In the genomic region with DNA sequence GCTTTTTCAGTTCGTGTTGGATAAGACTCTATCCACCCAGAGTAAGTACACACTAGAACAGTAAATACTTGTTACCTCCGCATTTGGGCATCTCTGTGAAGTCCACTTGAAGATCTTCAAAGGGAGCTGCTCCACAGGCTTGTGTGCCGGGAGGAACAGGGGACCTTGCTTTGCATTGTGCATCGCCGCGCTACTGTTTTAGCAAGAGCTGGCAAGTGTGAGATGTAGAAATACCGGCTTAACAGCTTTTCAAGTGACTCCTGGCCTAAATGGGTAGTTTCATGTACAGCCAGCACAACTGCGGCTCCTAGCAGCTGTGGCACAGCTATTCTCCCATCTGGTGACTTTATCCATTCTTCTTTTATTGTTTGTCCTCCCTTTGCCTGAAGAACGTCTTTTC, we compare ENCODE assay signal across 32 cellular contexts. TPM values are rescaled to one million over a fixed set of nuclear protein-coding genes. Genes with fewer than 3 reads are reported as not detected.
"Had no signal": no experiment of that assay in that cellular context is flagged by ENCODE, and none has a peak within 500 bp of the region (broad histone marks: within the 10 kb centered on the region; RNA-seq: fewer than 3 reads in every experiment).

No MANE protein-coding gene starts in this region.

- H3K4me3 ChIP-seq: breast epithelium, gastroesophageal sphincter, lung, neural progenitor cell, psoas muscle, sigmoid colon, thoracic aorta, upper lobe of left lung had no signal

- H3K4me1 ChIP-seq: breast epithelium, gastroesophageal sphincter, neural progenitor cell, parathyroid adenoma, psoas muscle, sigmoid colon, upper lobe of left lung had no signal

- H3K36me3 ChIP-seq: breast epithelium, gastroesophageal sphincter, neural progenitor cell, sigmoid colon, thoracic aorta, upper lobe of left lung had no signal

- ATAC-seq: activated CD4-positive, alpha-beta T cell treated with anti-CD3 and anti-CD28 coated beads for 36 hours; activated CD8-positive, alpha-beta memory T cell treated with anti-CD3 and anti-CD28 coated beads, Interleukin-2, amount 10 ng/mL, durations not matched to agents 7 days and 5 days; activated CD8-positive, alpha-beta T cell treated with anti-CD3 and anti-CD28 coated beads, Interleukin-2, amount 10 ng/mL, durations not matched to agents 7 days and 5 days; activated naive CD4-positive, alpha-beta T cell treated with anti-CD3 and anti-CD28 coated beads, Interleukin-2, amount 50 U/mL, for 72 hours; gastroesophageal sphincter; natural killer cell; psoas muscle; stimulated activated effector memory CD8-positive, alpha-beta T cell treated with anti-CD3 and anti-CD28 coated beads, Interleukin-12 subunit alpha, Interleukin-12 subunit beta, amount 100 ng/mL, for 72 hours had no signal

- DNase-seq: activated CD4-positive, alpha-beta T cell treated with anti-CD3 and anti-CD28 coated beads for 36 hours; activated CD4-positive, CD25-positive, alpha-beta regulatory T cell; activated CD8-positive, alpha-beta memory T cell treated with anti-CD3 and anti-CD28 coated beads, Interleukin-2, amount 10 ng/mL, durations not matched to agents 7 days and 5 days; activated CD8-positive, alpha-beta T cell treated with anti-CD3 and anti-CD28 coated beads, Interleukin-2, amount 10 ng/mL, durations not matched to agents 7 days and 5 days; activated naive CD4-positive, alpha-beta T cell; activated T-cell treated with anti-CD3 and anti-CD28 coated beads, Interleukin-2, amount 50 U/mL, for 48 hours; effector CD4-positive, alpha-beta T cell; erythroblast; head of caudate nucleus; hippocampal formation; immature natural killer cell; mesendoderm; natural killer cell; occipital lobe; psoas muscle; sigmoid colon; small intestine; stimulated activated CD4-positive, alpha-beta T cell treated with anti-CD3 and anti-CD28 coated beads, Interleukin-4, amount 100 ng/mL, for 24 hours had no signal

- H3K27me3 ChIP-seq: gastroesophageal sphincter, neural progenitor cell, sigmoid colon, upper lobe of left lung had no signal

- H3K27ac ChIP-seq: breast epithelium, gastroesophageal sphincter, neural progenitor cell, parathyroid adenoma, psoas muscle, sigmoid colon, thoracic aorta, upper lobe of left lung had no signal

- H3K9me3 ChIP-seq: thoracic aorta had no signal

RNA-seq across cellular contexts. Expression of gene GRM6, which starts 56.7 kb away (rescaled TPM):
- total RNA-seq: activated CD4-positive, alpha-beta T cell treated with anti-CD3 and anti-CD28 coated beads for 36 hours; activated CD8-positive, alpha-beta memory T cell treated with anti-CD3 and anti-CD28 coated beads, Interleukin-2, amount 10 ng/mL, durations not matched to agents 7 days and 5 days; activated CD8-positive, alpha-beta T cell treated with anti-CD3 and anti-CD28 coated beads, Interleukin-2, amount 10 ng/mL, durations not matched to agents 7 days and 5 days; activated naive CD4-positive, alpha-beta T cell treated with anti-CD3 and anti-CD28 coated beads, Interleukin-2, amount 50 U/mL, for 72 hours; breast epithelium; fibroblast of lung; fibroblast of villous mesenchyme; gastroesophageal sphincter; kidney epithelial cell; lung; mononuclear cell; natural killer cell; psoas muscle; sigmoid colon; subcutaneous adipose tissue; thoracic aorta; upper lobe of left lung had no signal
